Comparison of ENCODE assay signal across 8 cellular contexts in the genomic region with DNA sequence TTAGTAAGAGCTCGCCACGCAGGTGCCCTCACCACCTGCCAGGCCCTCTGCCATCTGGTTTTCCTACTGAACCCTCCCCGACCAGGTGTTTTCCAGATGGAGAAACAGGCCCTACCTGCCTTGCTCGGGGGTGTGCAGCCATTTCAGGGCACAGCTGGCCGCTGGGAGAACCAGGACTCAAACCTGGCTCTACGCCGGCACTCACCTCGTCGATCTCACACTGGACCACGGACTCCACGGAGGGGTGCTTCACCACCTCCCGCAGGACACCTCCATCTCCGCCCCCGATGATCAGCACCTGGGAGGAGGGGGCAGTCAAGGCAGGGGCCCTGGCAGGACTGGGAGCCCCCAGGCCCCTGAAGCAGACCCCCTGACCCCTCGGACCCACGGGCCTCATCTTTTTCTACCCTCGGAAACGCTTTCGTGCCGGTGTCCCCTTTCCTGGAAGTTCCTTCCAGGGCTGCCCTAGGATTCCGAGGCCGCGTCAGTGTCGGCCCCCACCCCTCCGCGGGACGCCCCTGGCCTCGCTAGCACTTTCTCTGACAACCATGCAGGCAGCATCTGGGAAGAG. TPM values are rescaled to one million over a fixed set of nuclear protein-coding genes. Genes with fewer than 3 reads are reported as not detected.
DNase-seq lines count a peak whose midpoint lies in the region; ATAC-seq and TF ChIP-seq lines count a peak whose summit lies in the region.

No MANE protein-coding gene starts in this region.

- H2AFZ ChIP-seq in OCI-LY3 (ENCODE audit: low read depth, low read length) (no peak overlapping the region), fibroblast of lung (ENCODE audit: low read length) (no peak overlapping the region)

- no peak for ATAC-seq in HG02852 (IDR thresholded peaks at IDR 0.05; ENCODE audit: unreplicated experiment)

- H3K36me3 ChIP-seq in OCI-LY3 (replicated peaks; ENCODE audit: low read depth, low read length), result peaks cover 6% of the 10 kb centered on the region
- H3K36me3 ChIP-seq in fibroblast of lung (ENCODE audit: control insufficient read depth, insufficient read depth, low read length), result peaks cover 17% of the 10 kb centered on the region
- peaks cover 32% of the 10 kb centered on the region for H3K36me3 ChIP-seq in skeletal muscle satellite cell (ENCODE audit: insufficient read depth, low read length)

- TF ChIP-seq CTCF in OCI-LY3 (IDR thresholded peaks at IDR 0.05; ENCODE audit: low read depth, low read length), result no peak
- TF ChIP-seq CTCF in fibroblast of lung (conservative IDR thresholded peaks at IDR 0.05 in 1 of 2, IDR thresholded peaks at IDR 0.05 in 1 of 2; ENCODE audit: low read depth in 1 of 2, low read length in 2 of 2), result no peak

- H3K9me3 ChIP-seq in OCI-LY3 (ENCODE audit: insufficient read depth, low read length) (no peaks in the 10 kb centered on the region), fibroblast of lung (ENCODE audit: control insufficient read depth, insufficient read depth, low read depth, low read length) (no peaks in the 10 kb centered on the region), skeletal muscle satellite cell (replicated peaks; ENCODE audit: low read length) (no peaks in the 10 kb centered on the region)

- H3K27ac ChIP-seq in OCI-LY3 (ENCODE audit: low read length), result no peak overlapping the region
- H3K27ac ChIP-seq in fibroblast of lung (ENCODE audit: insufficient read depth, low read length), result peak overlapping the region; percentile 59

- H3K4me1 ChIP-seq in OCI-LY3 (ENCODE audit: low read length) (peaks cover 4% of the 10 kb centered on the region; the same call in 1 of the 2 replicates), fibroblast of lung (ENCODE audit: control insufficient read depth, extremely low read depth, insufficient read depth, low read length) (no peaks in the 10 kb centered on the region), skeletal muscle satellite cell (ENCODE audit: control insufficient read depth, insufficient read depth, low read length) (peaks cover 14% of the 10 kb centered on the region)

- DNase-seq in NCI-H1092 treated with DMSO at 0.1 percent for 48 hours (lab: John Stamatoyannopoulos, UW), result peak; percentile 37
- no peak for DNase-seq in NCI-H1092 (lab: John Stamatoyannopoulos, UW)
- no peak for DNase-seq in fibroblast of lung (ENCODE audit: low read depth in 2 of 2)
- no peak for DNase-seq in effector CD8-positive, alpha-beta T cell (lab: John Stamatoyannopoulos, UW)
- no peak for DNase-seq in activated CD4-positive, alpha-beta T cell treated with anti-CD3 and anti-CD28 coated beads, Interleukin-2, amount 50 U/mL, for 4 hours

- no peaks in the 10 kb centered on the region for H4K20me1 ChIP-seq in OCI-LY3 (ENCODE audit: insufficient read depth, low read length)
- H4K20me1 ChIP-seq in fibroblast of lung (ENCODE audit: control insufficient read depth, extremely low read depth, insufficient read depth, low read length), result no peaks in the 10 kb centered on the region

- H3K27me3 ChIP-seq in OCI-LY3 (ENCODE audit: low read depth, low read length), result no peaks in the 10 kb centered on the region
- H3K27me3 ChIP-seq in fibroblast of lung (ENCODE audit: control insufficient read depth, insufficient read depth, low read length), result no peaks in the 10 kb centered on the region
- no peaks in the 10 kb centered on the region for H3K27me3 ChIP-seq in skeletal muscle satellite cell (ENCODE audit: control insufficient read depth, insufficient read depth, low read length)

- H3K4me3 ChIP-seq in OCI-LY3 (ENCODE audit: low read length) (peak overlapping the region; percentile 99), fibroblast of lung (replicated peaks in 1 of 4; ENCODE audit: control extremely low read depth in 1 of 4, insufficient read depth in 1 of 4, low read depth in 3 of 4, low read length in 4 of 4) (peak overlapping the region; percentile 79 to 92 (median 88)), skeletal muscle satellite cell (ENCODE audit: low read length) (peak overlapping the region; percentile 91)

- H3K79me2 ChIP-seq in OCI-LY3 (ENCODE audit: low read length) (peaks cover 31% of the 10 kb centered on the region), fibroblast of lung (ENCODE audit: control insufficient read depth, insufficient read depth, low read length) (peaks cover 19% of the 10 kb centered on the region)

- H3K4me2 ChIP-seq in OCI-LY3 (ENCODE audit: low read length), result peak overlapping the region; percentile 93
- H3K4me2 ChIP-seq in fibroblast of lung (ENCODE audit: extremely low read depth, insufficient read depth, low read length), result peak overlapping the region; percentile 93
- peak overlapping the region; percentile 97 for H3K4me2 ChIP-seq in skeletal muscle satellite cell (ENCODE audit: low read length)

- H3K9ac ChIP-seq in OCI-LY3 (ENCODE audit: low read length) (peak overlapping the region; percentile 92), fibroblast of lung (ENCODE audit: insufficient read depth, low read length) (peak overlapping the region; percentile 84), skeletal muscle satellite cell (ENCODE audit: low read depth, low read length) (peak overlapping the region; percentile 91)

RNA-seq across cellular contexts. Expression of a gene that starts 1.1 kb away (rescaled TPM):
- 8.2 and 13.0 TPM in 2 replicates for total RNA-seq in fibroblast of lung
- 95.4 and 143 TPM in 2 replicates for polyA plus RNA-seq in fibroblast of lung
- polyA plus RNA-seq in fibroblast of lung (2012), result 159 and 279 TPM in 2 replicates
- 311 and 541 TPM in 2 replicates for polyA minus RNA-seq in fibroblast of lung (ENCODE audit: low replicate concordance)
- total RNA-seq in skeletal muscle satellite cell (2012; rRNA removed), result 49.4 and 75.6 TPM in 2 replicates

RNA-seq across cellular contexts. Expression of a gene that starts 11.6 kb away (rescaled TPM):
- not detected in 2 replicates for total RNA-seq in fibroblast of lung
- polyA plus RNA-seq in fibroblast of lung, result not detected in 2 replicates
- polyA plus RNA-seq in fibroblast of lung (2012), result 0.20 and 0.28 TPM in 2 replicates
- not detected in 2 replicates for polyA minus RNA-seq in fibroblast of lung (ENCODE audit: low replicate concordance)
- 0.22 TPM in 1 of 2 replicates, not detected in the other for total RNA-seq in skeletal muscle satellite cell (2012; rRNA removed)

RNA-seq across cellular contexts. Expression of a gene that starts 41.0 kb away (rescaled TPM):
- 26.2 and 36.2 TPM in 2 replicates for total RNA-seq in fibroblast of lung
- polyA plus RNA-seq in fibroblast of lung, result 56.3 and 76.1 TPM in 2 replicates
- polyA plus RNA-seq in fibroblast of lung (2012), result 30.8 and 41.7 TPM in 2 replicates
- polyA minus RNA-seq in fibroblast of lung (ENCODE audit: low replicate concordance), result 27.5 and 29.1 TPM in 2 replicates
- 44.6 and 48.1 TPM in 2 replicates for total RNA-seq in skeletal muscle satellite cell (2012; rRNA removed)

RNA-seq across cellular contexts. Expression of a gene that starts 46.2 kb away (rescaled TPM):
- 81.4 and 97.1 TPM in 2 replicates for total RNA-seq in fibroblast of lung
- polyA plus RNA-seq in fibroblast of lung, result 161 and 167 TPM in 2 replicates
- polyA plus RNA-seq in fibroblast of lung (2012), result 125 and 151 TPM in 2 replicates
- polyA minus RNA-seq in fibroblast of lung (ENCODE audit: low replicate concordance), result 31.4 and 32.4 TPM in 2 replicates
- 69.2 and 71.7 TPM in 2 replicates for total RNA-seq in skeletal muscle satellite cell (2012; rRNA removed)
